ENCODE assay signal across 1 cellular context in genomic region chr9:134815435-134816214, GRCh38.
TF ChIP-seq lines count a peak whose summit lies in the region.

No MANE protein-coding gene starts in this region.

TF ChIP-seq in IMR-90, 13 proteins besides CTCF, POLR2A, EP300 and RAD21 (continued from another document):
- no peak for TF ChIP-seq NFE2L2 (IDR thresholded peaks at IDR 0.05; ENCODE audit: low read depth, low read length)
- no peak for TF ChIP-seq MXI1 (IDR thresholded peaks at IDR 0.05; ENCODE audit: borderline replicate concordance, low read depth, low read length)
- no peak for TF ChIP-seq ELK1 (IDR thresholded peaks at IDR 0.05; ENCODE audit: borderline replicate concordance, low read depth, low read length)
- no peak for TF ChIP-seq CEBPB (IDR thresholded peaks at IDR 0.05; ENCODE audit: low read depth, low read length)
- TF ChIP-seq USF2 (IDR thresholded peaks at IDR 0.05; ENCODE audit: low read depth, low read length): no peak
- no peak for TF ChIP-seq CHD1 (IDR thresholded peaks at IDR 0.05; ENCODE audit: low read depth, low read length)
- TF ChIP-seq MAZ (IDR thresholded peaks at IDR 0.05; ENCODE audit: borderline replicate concordance, low read depth, low read length): no peak
- no peak for TF ChIP-seq RFX5 (IDR thresholded peaks at IDR 0.05; ENCODE audit: low read depth, low read length)
- TF ChIP-seq MAFK (IDR thresholded peaks at IDR 0.05; ENCODE audit: low read depth, low read length): no peak
